Comparison of ENCODE assay signal across 1 cellular context in genomic region chr10:49609283-49610014, GRCh38.
TF ChIP-seq lines count a peak whose summit lies in the region.

No MANE protein-coding gene starts in this region.

TF ChIP-seq in HEK293, 187 proteins besides CTCF, POLR2A, EP300 and RAD21 (continued from another document):
- TF ChIP-seq ZBTB10 (tag by site-specific recombination; IDR thresholded peaks at IDR 0.05), result no peak
- no peak for TF ChIP-seq HOXD13 (CRISPR knock-in tag; IDR thresholded peaks at IDR 0.05; ENCODE audit: borderline replicate concordance)
- TF ChIP-seq KLF10 (tag by site-specific recombination; IDR thresholded peaks at IDR 0.05), result no peak
- peak; percentile 58 for TF ChIP-seq GLIS2 (tag by site-specific recombination; IDR thresholded peaks at IDR 0.05)
- TF ChIP-seq SP3 (tag by site-specific recombination; IDR thresholded peaks at IDR 0.05), result peak; percentile 41
- peak; percentile 40; the same call in 1 of the 2 replicates for TF ChIP-seq ZBTB48 (tag by site-specific recombination; IDR thresholded peaks at IDR 0.05)
